In genomic region chr1:243621973-243622372, GRCh38 we compare ENCODE assay signal across 18 cellular contexts.
"Had no signal": no experiment of that assay in that cellular context is flagged by ENCODE, and none has a peak within 500 bp of the region (broad histone marks: within the 10 kb centered on the region; RNA-seq: fewer than 3 reads in every experiment).

No MANE protein-coding gene starts in this region.

- DNase-seq: activated CD4-positive, alpha-beta T cell treated with anti-CD3 and anti-CD28 coated beads, Interleukin-2, amount 10 ng/mL, durations not matched to agents 7 days and 5 days; activated CD4-positive, CD25-positive, alpha-beta regulatory T cell; activated CD8-positive, alpha-beta memory T cell treated with anti-CD3 and anti-CD28 coated beads for 24 hours; activated naive CD4-positive, alpha-beta T cell treated with anti-CD3 and anti-CD28 coated beads, Interleukin-2, amount 50 U/mL, for 16 hours; amniotic stem cell; hypothalamus; left colon; mammary epithelial cell; nephron progenitor cell; psoas muscle; stimulated activated CD4-positive, alpha-beta T cell treated with anti-CD3 and anti-CD28 coated beads, Interleukin-4, amount 100 ng/mL, for 24 hours had no signal

- H3K27ac ChIP-seq: breast epithelium, psoas muscle had no signal

- H3K27ac Mint-ChIP-seq: activated CD4-positive, alpha-beta T cell treated with anti-CD3 and anti-CD28 coated beads, Interleukin-2, amount 10 ng/mL, durations not matched to agents 7 days and 5 days; activated T-helper 2 cell treated with anti-CD3 and anti-CD28 coated beads, Interferon-gamma antibody, Interleukin-2, Interleukin-4, amounts not matched to agents 10 μg/mL and 5 μg/mL and 100 μg/mL, durations not matched to agents 14 hours and 24 hours and 36 hours; nephron progenitor cell; stimulated activated naive CD8-positive, alpha-beta T cell treated with anti-CD3 and anti-CD28 coated beads, Interleukin-15, Interleukin-2, amounts not matched to agents 100 ng/mL and 50 ng/mL, for 24 hours; T-helper 1 cell treated with Interleukin-12 subunit alpha and Interleukin-12 subunit beta and Interleukin-4 antibody, amounts not matched to agents 30 μg/mL and 1 μg/mL, for 36 hours had no signal

- H3K4me3 ChIP-seq: breast epithelium, psoas muscle had no signal

- H3K27me3 Mint-ChIP-seq: activated CD4-positive, alpha-beta T cell treated with anti-CD3 and anti-CD28 coated beads, Interleukin-2, amount 10 ng/mL, durations not matched to agents 7 days and 5 days; stimulated activated naive CD8-positive, alpha-beta T cell treated with anti-CD3 and anti-CD28 coated beads, Interleukin-15, Interleukin-2, amounts not matched to agents 100 ng/mL and 50 ng/mL, for 24 hours had no signal

- H3K4me1 ChIP-seq: breast epithelium, psoas muscle had no signal

- H3K27me3 ChIP-seq: breast epithelium had no signal

- ATAC-seq: esophagus mucosa, left colon, psoas muscle had no signal

- H3K4me3 Mint-ChIP-seq: activated CD4-positive, alpha-beta T cell treated with anti-CD3 and anti-CD28 coated beads, Interleukin-2, amount 10 ng/mL, durations not matched to agents 7 days and 5 days; nephron progenitor cell; stimulated activated naive CD8-positive, alpha-beta T cell treated with anti-CD3 and anti-CD28 coated beads, Interleukin-15, Interleukin-2, amounts not matched to agents 100 ng/mL and 50 ng/mL, for 24 hours; T-helper 1 cell treated with Interleukin-12 subunit alpha and Interleukin-12 subunit beta and Interleukin-4 antibody, amounts not matched to agents 30 μg/mL and 1 μg/mL, for 36 hours had no signal

- FAIRE-seq: endometrium, TTC549 had no signal

- H3K9me3 ChIP-seq: breast epithelium, psoas muscle had no signal

- H3K36me3 ChIP-seq: breast epithelium had no signal

- H3K4me1 Mint-ChIP-seq: activated CD4-positive, alpha-beta T cell treated with anti-CD3 and anti-CD28 coated beads, Interleukin-2, amount 10 ng/mL, durations not matched to agents 7 days and 5 days; nephron progenitor cell had no signal
